Comparison of ENCODE assay signal across 19 cellular contexts in genomic region chr21:32889596-32889995, GRCh38.
"Had no signal": no experiment of that assay in that cellular context is flagged by ENCODE, and none has a peak within 500 bp of the region (broad histone marks: within the 10 kb centered on the region; RNA-seq: fewer than 3 reads in every experiment).

No MANE protein-coding gene starts in this region.

- DNase-seq: activated CD4-positive, alpha-beta T cell treated with anti-CD3 and anti-CD28 coated beads, Interleukin-2, amount 50 U/mL, for 48 hours; activated CD4-positive, CD25-positive, alpha-beta regulatory T cell treated with anti-CD3 and anti-CD28 coated beads, Interleukin-2, amount 50 U/mL, for 72 hours; activated CD8-positive, alpha-beta memory T cell treated with anti-CD3 and anti-CD28 coated beads, Interleukin-2, amount 10 ng/mL, durations not matched to agents 7 days and 5 days; activated effector memory CD4-positive, alpha-beta T cell treated with anti-CD3 and anti-CD28 coated beads, Interleukin-2, amount 50 U/mL, for 16 hours; activated naive CD8-positive, alpha-beta T cell treated with anti-CD3 and anti-CD28 coated beads, Interleukin-2, amount 10 ng/mL, durations not matched to agents 7 days and 5 days; activated T-cell treated with anti-CD3 and anti-CD28 coated beads, Interleukin-2, amount 50 U/mL, for 24 hours; esophagus squamous epithelium; hypothalamus; left cardiac atrium; nucleus accumbens; right lobe of liver; stimulated activated CD4-positive, alpha-beta T cell treated with anti-CD3 and anti-CD28 coated beads, Interleukin-2, amount 100 ng/mL, for 24 hours; stimulated activated naive B cell treated with anti-CD40 and anti-IgM and Interleukin-4, amounts not matched to agents 10 μg/mL and 1 μg/mL and 100 μg/mL, for 72 hours; substantia nigra; transverse colon had no signal

- H3K36me3 ChIP-seq: ascending aorta, esophagus squamous epithelium, right lobe of liver, transverse colon had no signal

- H3K9me3 Mint-ChIP-seq: activated T-cell treated with anti-CD3 and anti-CD28 coated beads, Interleukin-2, amount 50 U/mL, for 24 hours; natural killer cell treated with Interleukin-12 subunit alpha and Interleukin-12 subunit beta and Interleukin-15 and Interleukin-18, amount 100 ng/mL, for 72 hours had no signal

- ATAC-seq: activated CD8-positive, alpha-beta memory T cell treated with anti-CD3 and anti-CD28 coated beads, Interleukin-2, amount 10 ng/mL, durations not matched to agents 7 days and 5 days; left cardiac atrium; natural killer cell treated with Interleukin-12 subunit alpha and Interleukin-12 subunit beta and Interleukin-15 and Interleukin-18, amount 100 ng/mL, for 72 hours; right lobe of liver; stimulated activated naive B cell treated with anti-CD40 and anti-IgM and Interleukin-4, amounts not matched to agents 10 μg/mL and 1 μg/mL and 100 μg/mL, for 72 hours had no signal

- H3K4me3 ChIP-seq: ascending aorta, esophagus squamous epithelium, lung, right lobe of liver, transverse colon had no signal

- H3K4me1 ChIP-seq: ascending aorta, esophagus squamous epithelium, right lobe of liver, transverse colon had no signal

- H3K27me3 ChIP-seq: ascending aorta, right lobe of liver had no signal

- H3K27ac Mint-ChIP-seq: activated CD8-positive, alpha-beta memory T cell treated with anti-CD3 and anti-CD28 coated beads, Interleukin-2, amount 10 ng/mL, durations not matched to agents 7 days and 5 days; activated naive CD8-positive, alpha-beta T cell treated with anti-CD3 and anti-CD28 coated beads, Interleukin-2, amount 10 ng/mL, durations not matched to agents 7 days and 5 days; activated T-cell treated with anti-CD3 and anti-CD28 coated beads, Interleukin-2, amount 50 U/mL, for 24 hours; natural killer cell treated with Interleukin-12 subunit alpha and Interleukin-12 subunit beta and Interleukin-15 and Interleukin-18, amount 100 ng/mL, for 72 hours; progenitor cell of endocrine pancreas; stimulated activated naive B cell treated with anti-CD40 and anti-IgM and Interleukin-4, amounts not matched to agents 10 μg/mL and 1 μg/mL and 100 μg/mL, for 72 hours had no signal

- H3K27ac ChIP-seq: ascending aorta, esophagus squamous epithelium, right lobe of liver, transverse colon had no signal

- H3K36me3 Mint-ChIP-seq: activated naive CD8-positive, alpha-beta T cell treated with anti-CD3 and anti-CD28 coated beads, Interleukin-2, amount 10 ng/mL, durations not matched to agents 7 days and 5 days; stimulated activated naive B cell treated with anti-CD40 and anti-IgM and Interleukin-4, amounts not matched to agents 10 μg/mL and 1 μg/mL and 100 μg/mL, for 72 hours had no signal

- H3K27me3 Mint-ChIP-seq: activated T-cell treated with anti-CD3 and anti-CD28 coated beads, Interleukin-2, amount 50 U/mL, for 24 hours had no signal

- H3K9me3 ChIP-seq: ascending aorta, esophagus squamous epithelium, right lobe of liver, transverse colon had no signal

- H3K4me3 Mint-ChIP-seq: activated CD8-positive, alpha-beta memory T cell treated with anti-CD3 and anti-CD28 coated beads, Interleukin-2, amount 10 ng/mL, durations not matched to agents 7 days and 5 days; activated naive CD8-positive, alpha-beta T cell treated with anti-CD3 and anti-CD28 coated beads, Interleukin-2, amount 10 ng/mL, durations not matched to agents 7 days and 5 days; activated T-cell treated with anti-CD3 and anti-CD28 coated beads, Interleukin-2, amount 50 U/mL, for 24 hours; natural killer cell treated with Interleukin-12 subunit alpha and Interleukin-12 subunit beta and Interleukin-15 and Interleukin-18, amount 100 ng/mL, for 72 hours; stimulated activated naive B cell treated with anti-CD40 and anti-IgM and Interleukin-4, amounts not matched to agents 10 μg/mL and 1 μg/mL and 100 μg/mL, for 72 hours had no signal
